Comparison of ENCODE assay signal across 1 cellular context in the genomic region with DNA sequence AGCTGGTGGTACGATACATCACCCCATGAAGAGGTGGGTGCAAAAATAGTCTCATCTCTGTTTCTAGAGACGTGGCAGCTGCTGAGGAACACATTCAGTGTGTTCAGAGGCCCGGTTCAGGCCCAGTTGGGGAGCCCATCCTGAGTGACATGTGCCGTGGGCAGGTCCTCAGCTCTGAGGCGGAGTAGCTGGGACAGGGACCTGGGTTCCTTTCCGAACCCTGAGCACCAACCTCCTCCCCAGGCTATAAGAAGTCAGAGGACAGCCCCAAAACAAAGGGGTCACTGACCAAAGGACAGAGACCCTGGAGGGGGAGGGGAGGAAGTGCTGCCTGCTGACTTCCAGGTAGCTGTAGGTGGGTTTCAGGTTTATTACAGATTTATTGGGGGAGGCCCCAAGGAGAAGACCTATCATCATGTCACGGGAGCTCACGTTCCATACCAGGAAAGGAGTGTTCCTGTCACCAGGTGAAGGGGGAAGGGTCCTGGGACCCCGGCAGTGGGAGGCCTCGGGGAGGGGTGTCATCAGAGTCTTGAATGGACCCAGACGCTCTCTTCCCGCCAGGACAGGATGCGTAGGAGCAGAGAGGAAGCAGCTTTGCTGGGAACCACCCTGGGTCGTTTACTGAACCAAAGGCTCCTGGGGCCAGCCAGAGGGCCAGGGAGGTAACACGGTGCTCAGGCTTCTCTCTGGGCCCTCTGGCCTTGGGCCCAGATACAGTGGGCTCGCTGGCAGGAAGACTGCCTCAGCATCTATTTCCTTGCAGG.
TF ChIP-seq lines count a peak whose summit lies in the region.

No MANE protein-coding gene starts in this region.

TF ChIP-seq in K562, 482 proteins besides CTCF, POLR2A, EP300 and RAD21 (continued from another document and continues in another):
- TF ChIP-seq, protein P1, sequence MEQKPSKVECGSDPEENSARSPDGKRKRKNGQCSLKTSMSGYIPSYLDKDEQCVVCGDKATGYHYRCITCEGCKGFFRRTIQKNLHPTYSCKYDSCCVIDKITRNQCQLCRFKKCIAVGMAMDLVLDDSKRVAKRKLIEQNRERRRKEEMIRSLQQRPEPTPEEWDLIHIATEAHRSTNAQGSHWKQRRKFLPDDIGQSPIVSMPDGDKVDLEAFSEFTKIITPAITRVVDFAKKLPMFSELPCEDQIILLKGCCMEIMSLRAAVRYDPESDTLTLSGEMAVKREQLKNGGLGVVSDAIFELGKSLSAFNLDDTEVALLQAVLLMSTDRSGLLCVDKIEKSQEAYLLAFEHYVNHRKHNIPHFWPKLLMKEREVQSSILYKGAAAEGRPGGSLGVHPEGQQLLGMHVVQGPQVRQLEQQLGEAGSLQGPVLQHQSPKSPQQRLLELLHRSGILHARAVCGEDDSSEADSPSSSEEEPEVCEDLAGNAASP (IDR thresholded peaks at IDR 0.05): no peak
- TF ChIP-seq TCF3 (CRISPR knock-in tag; IDR thresholded peaks at IDR 0.05) (no peak), SRF (CRISPR knock-in tag; IDR thresholded peaks at IDR 0.05) (peak in 1 of 2 experiments; percentile 43; a peak in 1 of 4 replicates), ZNF561 (CRISPR knock-in tag; conservative IDR thresholded peaks at IDR 0.05) (no peak), TCF15 (CRISPR knock-in tag; IDR thresholded peaks at IDR 0.05) (no peak), AFF1 (IDR thresholded peaks at IDR 0.05; ENCODE audit: low read depth in 1 of 2, partially characterized antibody in 2 of 2) (no peak), NFRKB (IDR thresholded peaks at IDR 0.05; ENCODE audit: low read depth) (no peak), ZBTB7A (IDR thresholded peaks at IDR 0.05; ENCODE audit: borderline replicate concordance, control insufficient read depth, low read depth, low read length) (peak; percentile 36; the same call in 1 of the 2 replicates), FOXA3 (CRISPR knock-in tag; conservative IDR thresholded peaks at IDR 0.05 in 1 of 2, IDR thresholded peaks at IDR 0.05 in 1 of 2) (no peak), RUNX1 (IDR thresholded peaks at IDR 0.05; ENCODE audit: low read depth) (no peak), PURB (CRISPR knock-in tag; IDR thresholded peaks at IDR 0.05; ENCODE audit: low read depth) (no peak), SPI1 (IDR thresholded peaks at IDR 0.05; ENCODE audit: borderline replicate concordance, low read depth, low read length) (peak; percentile 31; the same call in 1 of the 2 replicates), STAG1 (CRISPR knock-in tag; IDR thresholded peaks at IDR 0.05; ENCODE audit: borderline replicate concordance) (no peak), ETV5 (CRISPR knock-in tag; IDR thresholded peaks at IDR 0.05; ENCODE audit: low read depth) (0 out of 2 replicates have a peak, but pooled peaks have one; percentile 38), ZNF3 (CRISPR knock-in tag; IDR thresholded peaks at IDR 0.05) (no peak), PTRF (tag; IDR thresholded peaks at IDR 0.05) (no peak), CBX5 (IDR thresholded peaks at IDR 0.05; ENCODE audit: borderline replicate concordance, low read depth) (0 out of 2 replicates have a peak, but pooled peaks have one; percentile 1), SREBF1 (IDR thresholded peaks at IDR 0.05; ENCODE audit: borderline replicate concordance, low read depth, low read length) (no peak), ZNF23 (CRISPR knock-in tag; IDR thresholded peaks at IDR 0.05) (no peak), ZNF280A (IDR thresholded peaks at IDR 0.05; ENCODE audit: low read depth, partially characterized antibody) (no peak), ZNF431 (CRISPR knock-in tag; IDR thresholded peaks at IDR 0.05) (no peak), ARHGAP35 (IDR thresholded peaks at IDR 0.05; ENCODE audit: partially characterized antibody) (no peak), ZNF175 (CRISPR knock-in tag; IDR thresholded peaks at IDR 0.05; ENCODE audit: low read depth) (no peak), ZNF165 (CRISPR knock-in tag; IDR thresholded peaks at IDR 0.05; ENCODE audit: borderline replicate concordance) (no peak), NR1H2 (CRISPR knock-in tag; IDR thresholded peaks at IDR 0.05) (no peak), HIVEP1 (CRISPR knock-in tag; IDR thresholded peaks at IDR 0.05) (no peak), ASH1L (IDR thresholded peaks at IDR 0.05; ENCODE audit: borderline replicate concordance, low read depth, partially characterized antibody) (no peak), REST (CRISPR knock-in tag; IDR thresholded peaks at IDR 0.05; ENCODE audit: low read depth) (no peak), MYC (IDR thresholded peaks at IDR 0.05; ENCODE audit: low read depth, low read length) (no peak), MYC (CRISPR knock-in tag; IDR thresholded peaks at IDR 0.05; ENCODE audit: borderline replicate concordance, low read depth) (peak; percentile 14; the same call in 1 of the 2 replicates), CBX8 (IDR thresholded peaks at IDR 0.05; ENCODE audit: borderline replicate concordance, extremely low read depth, low read depth, low read length, poor library complexity, severe bottlenecking) (no peak), TAF7 (tag; IDR thresholded peaks at IDR 0.05) (no peak), CEBPB (tag; IDR thresholded peaks at IDR 0.05) (no peak), ZNF217 (CRISPR knock-in tag; IDR thresholded peaks at IDR 0.05) (no peak), ZBTB8A (IDR thresholded peaks at IDR 0.05; ENCODE audit: partially characterized antibody) (no peak), BRCA1 (IDR thresholded peaks at IDR 0.05) (no peak), BRCA1 (CRISPR knock-in tag; IDR thresholded peaks at IDR 0.05) (no peak), SMAD2 (IDR thresholded peaks at IDR 0.05; ENCODE audit: low read depth, low read length) (no peak), ZNF445 (CRISPR knock-in tag; IDR thresholded peaks at IDR 0.05; ENCODE audit: low read depth) (no peak), HCFC1 (IDR thresholded peaks at IDR 0.05; ENCODE audit: low read depth, low read length) (no peak), ZNF124 (CRISPR knock-in tag; IDR thresholded peaks at IDR 0.05) (no peak), NR4A1 (CRISPR knock-in tag; IDR thresholded peaks at IDR 0.05) (no peak), NR4A1 (tag; IDR thresholded peaks at IDR 0.05) (no peak)
- TF ChIP-seq, protein P2, sequence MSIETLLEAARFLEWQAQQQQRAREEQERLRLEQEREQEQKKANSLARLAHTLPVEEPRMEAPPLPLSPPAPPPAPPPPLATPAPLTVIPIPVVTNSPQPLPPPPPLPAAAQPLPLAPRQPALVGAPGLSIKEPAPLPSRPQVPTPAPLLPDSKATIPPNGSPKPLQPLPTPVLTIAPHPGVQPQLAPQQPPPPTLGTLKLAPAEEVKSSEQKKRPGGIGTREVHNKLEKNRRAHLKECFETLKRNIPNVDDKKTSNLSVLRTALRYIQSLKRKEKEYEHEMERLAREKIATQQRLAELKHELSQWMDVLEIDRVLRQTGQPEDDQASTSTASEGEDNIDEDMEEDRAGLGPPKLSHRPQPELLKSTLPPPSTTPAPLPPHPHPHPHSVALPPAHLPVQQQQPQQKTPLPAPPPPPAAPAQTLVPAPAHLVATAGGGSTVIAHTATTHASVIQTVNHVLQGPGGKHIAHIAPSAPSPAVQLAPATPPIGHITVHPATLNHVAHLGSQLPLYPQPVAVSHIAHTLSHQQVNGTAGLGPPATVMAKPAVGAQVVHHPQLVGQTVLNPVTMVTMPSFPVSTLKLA (conservative IDR thresholded peaks at IDR 0.05): no peak
- TF ChIP-seq, protein P3, sequence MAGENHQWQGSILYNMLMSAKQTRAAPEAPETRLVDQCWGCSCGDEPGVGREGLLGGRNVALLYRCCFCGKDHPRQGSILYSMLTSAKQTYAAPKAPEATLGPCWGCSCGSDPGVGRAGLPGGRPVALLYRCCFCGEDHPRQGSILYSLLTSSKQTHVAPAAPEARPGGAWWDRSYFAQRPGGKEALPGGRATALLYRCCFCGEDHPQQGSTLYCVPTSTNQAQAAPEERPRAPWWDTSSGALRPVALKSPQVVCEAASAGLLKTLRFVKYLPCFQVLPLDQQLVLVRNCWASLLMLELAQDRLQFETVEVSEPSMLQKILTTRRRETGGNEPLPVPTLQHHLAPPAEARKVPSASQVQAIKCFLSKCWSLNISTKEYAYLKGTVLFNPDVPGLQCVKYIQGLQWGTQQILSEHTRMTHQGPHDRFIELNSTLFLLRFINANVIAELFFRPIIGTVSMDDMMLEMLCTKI (IDR thresholded peaks at IDR 0.05; ENCODE audit: partially characterized antibody): no peak
- TF ChIP-seq, protein P4, sequence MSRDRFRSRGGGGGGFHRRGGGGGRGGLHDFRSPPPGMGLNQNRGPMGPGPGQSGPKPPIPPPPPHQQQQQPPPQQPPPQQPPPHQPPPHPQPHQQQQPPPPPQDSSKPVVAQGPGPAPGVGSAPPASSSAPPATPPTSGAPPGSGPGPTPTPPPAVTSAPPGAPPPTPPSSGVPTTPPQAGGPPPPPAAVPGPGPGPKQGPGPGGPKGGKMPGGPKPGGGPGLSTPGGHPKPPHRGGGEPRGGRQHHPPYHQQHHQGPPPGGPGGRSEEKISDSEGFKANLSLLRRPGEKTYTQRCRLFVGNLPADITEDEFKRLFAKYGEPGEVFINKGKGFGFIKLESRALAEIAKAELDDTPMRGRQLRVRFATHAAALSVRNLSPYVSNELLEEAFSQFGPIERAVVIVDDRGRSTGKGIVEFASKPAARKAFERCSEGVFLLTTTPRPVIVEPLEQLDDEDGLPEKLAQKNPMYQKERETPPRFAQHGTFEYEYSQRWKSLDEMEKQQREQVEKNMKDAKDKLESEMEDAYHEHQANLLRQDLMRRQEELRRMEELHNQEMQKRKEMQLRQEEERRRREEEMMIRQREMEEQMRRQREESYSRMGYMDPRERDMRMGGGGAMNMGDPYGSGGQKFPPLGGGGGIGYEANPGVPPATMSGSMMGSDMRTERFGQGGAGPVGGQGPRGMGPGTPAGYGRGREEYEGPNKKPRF (IDR thresholded peaks at IDR 0.05; ENCODE audit: low read depth, low read length): no peak
